Comparison of ENCODE assay signal across 8 cellular contexts in genomic region chr14:103538291-103539055, GRCh38. TPM values are rescaled to one million over a fixed set of nuclear protein-coding genes. Genes with fewer than 3 reads are reported as not detected.
DNase-seq lines count a peak whose midpoint lies in the region; ATAC-seq and TF ChIP-seq lines count a peak whose summit lies in the region.
"Had no signal": no experiment of that assay in that cellular context is flagged by ENCODE, and none has a peak within 500 bp of the region (broad histone marks: within the 10 kb centered on the region; RNA-seq: fewer than 3 reads in every experiment).

No MANE protein-coding gene starts in this region.

- H3K27ac ChIP-seq in left ventricle myocardium inferior (replicated peaks) (peak overlapping the region; percentile 84), temporal lobe (ENCODE audit: low read depth, low read length) (peak overlapping the region; percentile 86)

- no peak for TF ChIP-seq CTCF in left ventricle myocardium inferior (IDR thresholded peaks at IDR 0.05; ENCODE audit: borderline replicate concordance)

- no peaks in the 10 kb centered on the region for H3K27me3 ChIP-seq in left ventricle myocardium inferior (ENCODE audit: low read depth)

- H3K9me3 Mint-ChIP-seq in effector memory CD8-positive, alpha-beta T cell = no peaks in the 10 kb centered on the region

- H3K36me3 ChIP-seq in left ventricle myocardium inferior = peaks cover 13% of the 10 kb centered on the region

- no peak overlapping the region for H3K4me3 ChIP-seq in left ventricle myocardium inferior

- peaks cover 0 to 3% of the 10 kb centered on the region in 2 donors for H3K4me1 Mint-ChIP-seq in effector memory CD8-positive, alpha-beta T cell (ENCODE audit: low read depth in 2 of 2)

- H3K27me3 Mint-ChIP-seq in effector memory CD8-positive, alpha-beta T cell = no peaks in the 10 kb centered on the region

- ATAC-seq in SK-N-SH treated with all-trans-retinoic acid at 6 μM for 48 hours (peak; percentile 1; the same call in 2 of the 3 replicates), GM18511 (IDR thresholded peaks at IDR 0.05; ENCODE audit: unreplicated experiment) (no peak)
- ATAC-seq in effector memory CD8-positive, alpha-beta T cell (replicated peaks) = no peak

- H3K4me1 ChIP-seq in left ventricle myocardium inferior = peaks cover 56% of the 10 kb centered on the region

- H3K9me3 ChIP-seq in left ventricle myocardium inferior (replicated peaks) = no peaks in the 10 kb centered on the region

- intact Hi-C loops in left ventricle myocardium inferior (cut with micrococcal nuclease) = no loop called here

- H3K27ac Mint-ChIP-seq in effector memory CD8-positive, alpha-beta T cell = no peak overlapping the region

- no peak overlapping the region for H3K4me3 Mint-ChIP-seq in effector memory CD8-positive, alpha-beta T cell

- DNase-seq in left ventricle myocardium inferior = no peak
- DNase-seq in effector memory CD8-positive, alpha-beta T cell = no peak
- DNase-seq: central memory CD4-positive, alpha-beta T cell; NCI-H510A; small intestine had no signal

- peaks cover 9% of the 10 kb centered on the region for H3K36me3 Mint-ChIP-seq in effector memory CD8-positive, alpha-beta T cell (ENCODE audit: insufficient read depth)

TF ChIP-seq in SK-N-SH treated with all-trans-retinoic acid at 6 μM for 48 hours, 23 proteins besides CTCF, POLR2A, EP300 and RAD21:
- TF ChIP-seq TSHZ2 (CRISPR knock-in tag; IDR thresholded peaks at IDR 0.05) = no peak
- TF ChIP-seq TCF4 (CRISPR knock-in tag; IDR thresholded peaks at IDR 0.05; ENCODE audit: borderline replicate concordance) = no peak
- TF ChIP-seq BACH2 (CRISPR knock-in tag; IDR thresholded peaks at IDR 0.05; ENCODE audit: borderline replicate concordance) = no peak
- no peak for TF ChIP-seq ZC3H10 (CRISPR knock-in tag; IDR thresholded peaks at IDR 0.05)
- TF ChIP-seq OSR1 (CRISPR knock-in tag; IDR thresholded peaks at IDR 0.05) = no peak
- TF ChIP-seq ZFP30 (CRISPR knock-in tag; IDR thresholded peaks at IDR 0.05) = no peak
- no peak for TF ChIP-seq ESRRG (CRISPR knock-in tag; IDR thresholded peaks at IDR 0.05)
- TF ChIP-seq TOX (CRISPR knock-in tag; IDR thresholded peaks at IDR 0.05; ENCODE audit: borderline replicate concordance) = no peak
- no peak for TF ChIP-seq ZNF565 (CRISPR knock-in tag; conservative IDR thresholded peaks at IDR 0.05; ENCODE audit: low read depth)
- no peak for TF ChIP-seq CREB5 (CRISPR knock-in tag; IDR thresholded peaks at IDR 0.05; ENCODE audit: low read depth)
- TF ChIP-seq ZFP3 (CRISPR knock-in tag; IDR thresholded peaks at IDR 0.05) = no peak
- TF ChIP-seq PPARA (CRISPR knock-in tag; IDR thresholded peaks at IDR 0.05; ENCODE audit: borderline replicate concordance) = no peak
- TF ChIP-seq PATZ1 (CRISPR knock-in tag; IDR thresholded peaks at IDR 0.05; ENCODE audit: borderline replicate concordance) = no peak

RNA-seq across cellular contexts. Expression of gene TRMT61A, which starts 9.5 kb away (rescaled TPM):
- total RNA-seq in left ventricle myocardium inferior (5.9 TPM), temporal lobe (4.7 TPM)

RNA-seq across cellular contexts. Expression of gene CKB, which starts 15.8 kb away (rescaled TPM):
- total RNA-seq in left ventricle myocardium inferior (661 TPM), temporal lobe (249 TPM)

RNA-seq across cellular contexts. Expression of gene BAG5, which starts 24.0 kb away (rescaled TPM):
- total RNA-seq in left ventricle myocardium inferior (16.7 TPM), temporal lobe (32.2 TPM)

RNA-seq across cellular contexts. Expression of gene COA8, which starts 24.3 kb away (rescaled TPM):
- total RNA-seq in left ventricle myocardium inferior (48.3 TPM), temporal lobe (26.8 TPM)
